25 cellular contexts compared by ENCODE assay signal in genomic region chr3:125671461-125672243, GRCh38.
"Had no signal": no experiment of that assay in that cellular context is flagged by ENCODE, and none has a peak within 500 bp of the region (broad histone marks: within the 10 kb centered on the region; RNA-seq: fewer than 3 reads in every experiment).

No MANE protein-coding gene starts in this region.

- H3K27ac ChIP-seq: hepatocyte, left ventricle myocardium inferior, neural progenitor cell, ovary, right atrium auricular region, skin epidermis, stomach, thoracic aorta, tibial artery, uterus had no signal

- H3K27me3 Mint-ChIP-seq: progenitor cell of endocrine pancreas had no signal

- H3K27ac Mint-ChIP-seq: mesothelial cell of epicardium, naive B cell, nephron progenitor cell, progenitor cell of endocrine pancreas had no signal

- H3K9me3 Mint-ChIP-seq: mesothelial cell of epicardium, natural killer cell had no signal

- H3K4me3 ChIP-seq: hepatocyte, left ventricle myocardium inferior, lung, neural progenitor cell, ovary, right atrium auricular region, skin epidermis, stomach, thoracic aorta, tibial artery, uterus had no signal

- DNase-seq: islet precursor cell; left ventricle myocardium inferior; mesendoderm; naive B cell; natural killer cell; nephron progenitor cell; ovary; stimulated activated CD4-positive, alpha-beta T cell treated with anti-CD3 and anti-CD28 coated beads, Interleukin-12 subunit alpha, Interleukin-12 subunit beta, amount 100 ng/mL, for 4 hours; stimulated activated CD4-positive, alpha-beta T cell treated with anti-CD3 and anti-CD28 coated beads, Interleukin-15, amount 100 ng/mL, for 24 hours; stimulated activated CD4-positive, alpha-beta T cell treated with anti-CD3 and anti-CD28 coated beads, Interleukin-2, amount 100 ng/mL, for 24 hours; stimulated activated CD4-positive, alpha-beta T cell treated with anti-CD3 and anti-CD28 coated beads, Interleukin-4, amount 100 ng/mL, for 1 hour; stimulated activated naive CD4-positive, alpha-beta T cell; stomach; tibial artery; trophoblast cell; uterus had no signal

- H2AFZ ChIP-seq: hepatocyte, neural progenitor cell had no signal

- H3K36me3 ChIP-seq: left ventricle myocardium inferior, neural progenitor cell, ovary, right atrium auricular region, stomach, thoracic aorta, tibial artery, uterus had no signal

- H3K27me3 ChIP-seq: hepatocyte, neural progenitor cell, ovary, right atrium auricular region, stomach, tibial artery, uterus had no signal

- H3K4me3 Mint-ChIP-seq: mesothelial cell of epicardium, naive B cell, nephron progenitor cell, neural progenitor cell had no signal

- H3K36me3 Mint-ChIP-seq: mesothelial cell of epicardium, naive B cell, natural killer cell had no signal

- ATAC-seq: sciatic nerve had no signal

- H3K4me2 ChIP-seq: hepatocyte, neural progenitor cell had no signal

- H3K79me2 ChIP-seq: hepatocyte had no signal

- H3K9me3 ChIP-seq: left ventricle myocardium inferior, ovary, right atrium auricular region, stomach, thoracic aorta, tibial artery, uterus had no signal

- H3K4me1 ChIP-seq: left ventricle myocardium inferior, neural progenitor cell, tibial artery, uterus had no signal

- H3K4me1 Mint-ChIP-seq: naive B cell, nephron progenitor cell, neural progenitor cell had no signal

- H3K9ac ChIP-seq: neural progenitor cell had no signal
